ENCODE assay signal across 14 cellular contexts in genomic region chr2:65536596-65536995, GRCh38.
DNase-seq lines count a peak whose midpoint lies in the region; ATAC-seq and TF ChIP-seq lines count a peak whose summit lies in the region.
"Had no signal": no experiment of that assay in that cellular context is flagged by ENCODE, and none has a peak within 500 bp of the region (broad histone marks: within the 10 kb centered on the region; RNA-seq: fewer than 3 reads in every experiment).

No MANE protein-coding gene starts in this region.

- DNase-seq in ascending aorta (ENCODE audit: low spot score in 2 of 2) (no peak), globus pallidus (ENCODE audit: low spot score) (no peak), iPS-NIHi7 (ENCODE audit: extremely low spot score) (no peak), NCI-H2196 (lab: John Stamatoyannopoulos, UW; ENCODE audit: unreplicated experiment) (no peak)
- DNase-seq: activated CD8-positive, alpha-beta memory T cell treated with anti-CD3 and anti-CD28 coated beads, Interleukin-2, amount 50 U/mL, for 4 hours; KBM-7; midbrain; OCI-M1; stimulated activated CD4-positive, alpha-beta T cell treated with anti-CD3 and anti-CD28 coated beads, Interleukin-4, amount 100 ng/mL, for 4 hours had no signal

- no peak for TF ChIP-seq CTCF in ascending aorta (IDR thresholded peaks at IDR 0.05)

- no peaks in the 10 kb centered on the region for H3K4me1 ChIP-seq in ascending aorta
- H3K4me1 ChIP-seq: suprapubic skin had no signal

- ATAC-seq in GM18498 (IDR thresholded peaks at IDR 0.05; ENCODE audit: unreplicated experiment): peak; percentile 85
- peak; percentile 56 for ATAC-seq in GM19397 (IDR thresholded peaks at IDR 0.05; ENCODE audit: unreplicated experiment)
- peak; percentile 91 for ATAC-seq in HG02678 (IDR thresholded peaks at IDR 0.05; ENCODE audit: unreplicated experiment)
- peak; percentile 92 for ATAC-seq in HG03432 (IDR thresholded peaks at IDR 0.05; ENCODE audit: unreplicated experiment)

- no peak overlapping the region for H3K4me3 ChIP-seq in ascending aorta
- H3K4me3 ChIP-seq: suprapubic skin had no signal

- intact Hi-C loops in ascending aorta (cut with DNase I): no loop called here

- H3K36me3 ChIP-seq in ascending aorta: no peaks in the 10 kb centered on the region
- H3K36me3 ChIP-seq: suprapubic skin had no signal

- no peak overlapping the region for H3K27ac ChIP-seq in ascending aorta
- H3K27ac ChIP-seq: suprapubic skin had no signal

- H3K9me3 ChIP-seq in ascending aorta: no peaks in the 10 kb centered on the region
- H3K9me3 ChIP-seq: suprapubic skin had no signal

- no peaks in the 10 kb centered on the region for H3K27me3 ChIP-seq in ascending aorta
- H3K27me3 ChIP-seq: suprapubic skin had no signal
